Comparison of ENCODE assay signal across 13 cellular contexts in genomic region chrX:16828126-16828908, GRCh38. TPM values are rescaled to one million over a fixed set of nuclear protein-coding genes. Genes with fewer than 3 reads are reported as not detected.
DNase-seq lines count a peak whose midpoint lies in the region; ATAC-seq, FAIRE-seq and TF ChIP-seq lines count a peak whose summit lies in the region.
"Had no signal": no experiment of that assay in that cellular context is flagged by ENCODE, and none has a peak within 500 bp of the region (broad histone marks: within the 10 kb centered on the region; RNA-seq: fewer than 3 reads in every experiment).

No MANE protein-coding gene starts in this region.

- H3K27ac ChIP-seq in A549, result peak overlapping the region; percentile 36; a peak in 4 of 6 replicates
- peak overlapping the region; percentile 58; the same call in 1 of the 2 replicates for H3K27ac ChIP-seq in OCI-LY3 (ENCODE audit: low read length)
- peak overlapping the region; percentile 49 to 77 (median 68) for H3K27ac ChIP-seq in esophagus squamous epithelium
- H3K27ac ChIP-seq in muscle layer of duodenum (ENCODE audit: low read length), result peak overlapping the region; percentile 84
- no peak overlapping the region for H3K27ac ChIP-seq in neural progenitor cell
- H3K27ac ChIP-seq: colonic mucosa had no signal

- H3K79me2 ChIP-seq in OCI-LY3 (ENCODE audit: low read length), result peaks cover 27% of the 10 kb centered on the region
- no peaks in the 10 kb centered on the region for H3K79me2 ChIP-seq in neural progenitor cell (ENCODE audit: low read depth)

- TF ChIP-seq RAD21 in A549 (conservative IDR thresholded peaks at IDR 0.05 in 1 of 2, IDR thresholded peaks at IDR 0.05 in 1 of 2), result no peak

- CTCF ChIA-PET in A549 (lab: Yijun Ruan, JAX), result interaction anchor here (1.1 to 6.8 kb wide), 6 partner anchors 12 to 254 kb away, joined by 3 to 70 read pairs (median 24); no protein-coding TSS in a partner anchor
- CTCF ChIA-PET in activated naive CD4-positive, alpha-beta T cell treated with anti-CD3 and anti-CD28 coated beads, Interleukin-2, amount 10 ng/mL, durations not matched to agents 7 days and 5 days (lab: Charles Lee), result interaction anchor here (1.2 to 3.1 kb wide), 3 partner anchors 55 to 219 kb away, joined by 3 to 20 read pairs (median 3); no protein-coding TSS in a partner anchor

- H3K36me3 ChIP-seq in OCI-LY3 (replicated peaks; ENCODE audit: low read depth, low read length) (peaks cover 34% of the 10 kb centered on the region), esophagus squamous epithelium (peaks cover 0 to 42% (median 0%) of the 10 kb centered on the region in 3 donors), muscle layer of duodenum (ENCODE audit: control insufficient read depth in 1 of 2, insufficient read depth in 2 of 2, low read length in 2 of 2) (peaks cover 0 to 13% of the 10 kb centered on the region in 2 donors), neural progenitor cell (no peaks in the 10 kb centered on the region)
- H3K36me3 ChIP-seq: colonic mucosa had no signal

- 79% methylated on average over 6 of the region's 6 CpGs for WGBS in A549 (ENCODE audit: missing lambda C conversion rate)
- WGBS in esophagus squamous epithelium, 2 donors, result 18 to 59% methylated on average over 5 to 6 of the region's 6 CpGs

- H3K9me3 ChIP-seq in A549, result no peaks in the 10 kb centered on the region
- H3K9me3 ChIP-seq in OCI-LY3 (ENCODE audit: insufficient read depth, low read length), result no peaks in the 10 kb centered on the region
- H3K9me3 ChIP-seq in esophagus squamous epithelium, result no peaks in the 10 kb centered on the region
- H3K9me3 ChIP-seq in muscle layer of duodenum (ENCODE audit: control insufficient read depth in 1 of 2, low read length in 2 of 2), result no peaks in the 10 kb centered on the region
- H3K9me3 ChIP-seq in neural progenitor cell (ENCODE audit: low read depth), result no peaks in the 10 kb centered on the region
- H3K9me3 ChIP-seq: BE2C, colonic mucosa had no signal

- H3K9ac ChIP-seq in OCI-LY3 (ENCODE audit: low read length) (no peak overlapping the region), neural progenitor cell (no peak overlapping the region)

- no peak overlapping the region for H3K4me3 Mint-ChIP-seq in neural progenitor cell
- H3K4me3 Mint-ChIP-seq in activated naive CD4-positive, alpha-beta T cell treated with anti-CD3 and anti-CD28 coated beads, Interleukin-2, amount 10 ng/mL, durations not matched to agents 7 days and 5 days, result no peak overlapping the region

- H2AFZ ChIP-seq in OCI-LY3 (ENCODE audit: low read depth, low read length), result no peak overlapping the region
- H2AFZ ChIP-seq in neural progenitor cell (replicated peaks), result no peak overlapping the region

- TF ChIP-seq CTCF in A549 (IDR thresholded peaks at IDR 0.05), result no peak
- no peak for TF ChIP-seq CTCF in OCI-LY3 (IDR thresholded peaks at IDR 0.05; ENCODE audit: low read depth, low read length)
- no peak for TF ChIP-seq CTCF in esophagus squamous epithelium (IDR thresholded peaks at IDR 0.05)
- TF ChIP-seq CTCF in neural progenitor cell (IDR thresholded peaks at IDR 0.05), result no peak

- no peaks in the 10 kb centered on the region for H3K9me3 Mint-ChIP-seq in neural progenitor cell
- H3K9me3 Mint-ChIP-seq in activated naive CD4-positive, alpha-beta T cell treated with anti-CD3 and anti-CD28 coated beads, Interleukin-2, amount 10 ng/mL, durations not matched to agents 7 days and 5 days, result no peaks in the 10 kb centered on the region

- TF ChIP-seq POLR2A in A549 (IDR thresholded peaks at IDR 0.05; ENCODE audit: low read length), result no peak
- no peak for TF ChIP-seq POLR2A in esophagus squamous epithelium (IDR thresholded peaks at IDR 0.05)

- TF ChIP-seq EP300 in A549 (IDR thresholded peaks at IDR 0.05), result no peak

- H3K4me1 ChIP-seq in A549 (peaks cover 39% of the 10 kb centered on the region), OCI-LY3 (ENCODE audit: low read length) (peaks cover 40% of the 10 kb centered on the region), esophagus squamous epithelium (peaks cover 0 to 27% (median 0%) of the 10 kb centered on the region in 3 donors), muscle layer of duodenum (ENCODE audit: control insufficient read depth in 1 of 2, insufficient read depth in 2 of 2, low read length in 2 of 2) (peaks cover 0 to 7% of the 10 kb centered on the region in 2 donors), neural progenitor cell (peaks cover 3% of the 10 kb centered on the region)
- H3K4me1 ChIP-seq: BE2C, colonic mucosa had no signal

- H3K27me3 Mint-ChIP-seq in neural progenitor cell (ENCODE audit: insufficient read depth, low read depth), result no peaks in the 10 kb centered on the region
- no peaks in the 10 kb centered on the region for H3K27me3 Mint-ChIP-seq in activated naive CD4-positive, alpha-beta T cell treated with anti-CD3 and anti-CD28 coated beads, Interleukin-2, amount 10 ng/mL, durations not matched to agents 7 days and 5 days

- H4K20me1 ChIP-seq in OCI-LY3 (ENCODE audit: insufficient read depth, low read length), result no peaks in the 10 kb centered on the region
- no peaks in the 10 kb centered on the region for H4K20me1 ChIP-seq in neural progenitor cell (ENCODE audit: low read depth)

- H3K27ac Mint-ChIP-seq in neural progenitor cell, result no peak overlapping the region
- no peak overlapping the region for H3K27ac Mint-ChIP-seq in activated naive CD4-positive, alpha-beta T cell treated with anti-CD3 and anti-CD28 coated beads, Interleukin-2, amount 10 ng/mL, durations not matched to agents 7 days and 5 days

- peak; percentile 86 for FAIRE-seq in A549 (lab: Jason Lieb, UNC)
- FAIRE-seq: GM18507, K562 had no signal

- H3K4me1 Mint-ChIP-seq in neural progenitor cell, result no peaks in the 10 kb centered on the region
- peaks cover 5% of the 10 kb centered on the region for H3K4me1 Mint-ChIP-seq in activated naive CD4-positive, alpha-beta T cell treated with anti-CD3 and anti-CD28 coated beads, Interleukin-2, amount 10 ng/mL, durations not matched to agents 7 days and 5 days

- no peaks in the 10 kb centered on the region for H3K27me3 ChIP-seq in OCI-LY3 (ENCODE audit: low read depth, low read length)
- no peaks in the 10 kb centered on the region for H3K27me3 ChIP-seq in esophagus squamous epithelium
- no peaks in the 10 kb centered on the region for H3K27me3 ChIP-seq in muscle layer of duodenum (ENCODE audit: low read depth, low read length)
- H3K27me3 ChIP-seq in neural progenitor cell, result no peaks in the 10 kb centered on the region
- H3K27me3 ChIP-seq: BE2C, colonic mucosa had no signal

- peaks cover 13% of the 10 kb centered on the region for H3F3A ChIP-seq in neural progenitor cell (ENCODE audit: low read depth)

- H3K36me3 Mint-ChIP-seq in neural progenitor cell, result peaks cover 2% of the 10 kb centered on the region
- H3K36me3 Mint-ChIP-seq in activated naive CD4-positive, alpha-beta T cell treated with anti-CD3 and anti-CD28 coated beads, Interleukin-2, amount 10 ng/mL, durations not matched to agents 7 days and 5 days, result peaks cover 9% of the 10 kb centered on the region

- ATAC-seq in A549, result peak in 1 of 2 experiments; percentile 16; a peak in 3 of 6 replicates
- ATAC-seq in GM21528 (IDR thresholded peaks at IDR 0.05; ENCODE audit: low FRiP score, unreplicated experiment), result no peak
- ATAC-seq: K562, PC-3 had no signal

- intact Hi-C loops in esophagus squamous epithelium (cut with DNase I), result no loop called here

- H3K4me3 ChIP-seq in A549, result no peak overlapping the region
- no peak overlapping the region for H3K4me3 ChIP-seq in OCI-LY3 (ENCODE audit: low read length)
- H3K4me3 ChIP-seq in esophagus squamous epithelium, result no peak overlapping the region
- peak overlapping the region; percentile 14 for H3K4me3 ChIP-seq in muscle layer of duodenum (ENCODE audit: low read depth in 1 of 2, low read length in 2 of 2)
- H3K4me3 ChIP-seq in neural progenitor cell, result no peak overlapping the region
- H3K4me3 ChIP-seq: colonic mucosa, K562 had no signal

- H3K4me2 ChIP-seq in A549 (peak overlapping the region; percentile 17; the same call in 2 of the 3 replicates), OCI-LY3 (ENCODE audit: low read length) (peak overlapping the region; percentile 53; the same call in 1 of the 2 replicates), neural progenitor cell (no peak overlapping the region)

- DNase-seq in A549 (ENCODE audit: low read depth in 1 of 2, low spot score in 1 of 2), result peak in 1 of 2 experiments; percentile 36
- no peak for DNase-seq in esophagus squamous epithelium (lab: John Stamatoyannopoulos, UW)
- no peak for DNase-seq in T-helper 2 cell
- DNase-seq in neural progenitor cell (ENCODE audit: low spot score), result no peak
- no peak for DNase-seq in activated naive CD4-positive, alpha-beta T cell treated with anti-CD3 and anti-CD28 coated beads, Interleukin-2, amount 10 ng/mL, durations not matched to agents 7 days and 5 days
- DNase-seq: BE2C, colonic mucosa, PC-3 had no signal

- POLR2A ChIA-PET in A549 (lab: Yijun Ruan, JAX), result interaction anchor here (0.6 to 2.2 kb wide), 2 partner anchors 55 to 57 kb away, joined by 3 to 6 read pairs; no protein-coding TSS in a partner anchor

TF ChIP-seq in A549, 52 proteins besides CTCF, POLR2A, EP300 and RAD21:
- 0 out of 4 replicates have a peak, but pooled peaks of 1 of the 2 experiments have one; percentile 29 for TF ChIP-seq CEBPB (IDR thresholded peaks at IDR 0.05)
- no peak for TF ChIP-seq ATOH8 (CRISPR knock-in tag; IDR thresholded peaks at IDR 0.05; ENCODE audit: low read depth)

RNA-seq across cellular contexts. Expression of gene RBBP7, which starts 41.8 kb away (rescaled TPM):
- 301 and 311 TPM in 2 replicates for polyA plus RNA-seq in A549 (2011; rRNA removed)
- 172 and 177 TPM in 2 replicates for polyA plus RNA-seq in A549 (2012; cell fraction: cytosol; rRNA removed)
- polyA plus RNA-seq in A549 (2012; cell fraction: nucleus; rRNA removed), result 95.5 and 159 TPM in 2 replicates
- polyA plus RNA-seq in A549 (2017; fragmentation: RNase III; extraction: RNeasy Plus Mini Kit Qiagen cat#74134 plus additional on column Dnase treatment), result 222 to 232 TPM (median 232 TPM) in 3 replicates
- polyA minus RNA-seq in A549 (2011; rRNA and poly(A)+ RNA removed), result 133 TPM in 2 replicates
- 10 to 100 TPM; 41.1 to 91.9 (median 74.1) TPM for total RNA-seq in esophagus squamous epithelium
- 314 and 425 TPM in 2 replicates for total RNA-seq in neural progenitor cell (ENCODE audit: low replicate concordance)

RNA-seq across cellular contexts. Expression of gene TXLNG, which starts 42.1 kb away (rescaled TPM):
- polyA plus RNA-seq in A549 (2011; rRNA removed) (30.8 and 36.8 TPM in 2 replicates), A549 (2017; fragmentation: RNase III; extraction: RNeasy Plus Mini Kit Qiagen cat#74134 plus additional on column Dnase treatment) (15.5 to 18.1 TPM (median 16.0 TPM) in 3 replicates)
- 9.7 and 9.9 TPM in 2 replicates for polyA plus RNA-seq in A549 (2012; cell fraction: cytosol; rRNA removed)
- polyA plus RNA-seq in A549 (2012; cell fraction: nucleus; rRNA removed), result 7.1 and 12.9 TPM in 2 replicates
- 8.1 and 8.4 TPM in 2 replicates for polyA minus RNA-seq in A549 (2011; rRNA and poly(A)+ RNA removed)
- total RNA-seq in esophagus squamous epithelium (10 to 100 TPM in 2 of 4 donors, 1 to 10 TPM in 2; 6.4 to 14.9 (median 10.9) TPM), neural progenitor cell (ENCODE audit: low replicate concordance) (26.6 and 37.1 TPM in 2 replicates)

Comparison
In these comparisons a context has a peak if more than half of its experiments do, and no peak if none do; other contexts are left out.
1. H3K4me3 ChIP-seq: peak in muscle layer of duodenum (2 of 2); none in A549 (single experiment), OCI-LY3 (single experiment), esophagus squamous epithelium (0 of 4) and neural progenitor cell (single experiment).